Comparison of ENCODE assay signal across 8 cellular contexts in genomic region chr9:136051568-136052432, GRCh38. TPM values are rescaled to one million over a fixed set of nuclear protein-coding genes. Genes with fewer than 3 reads are reported as not detected.
DNase-seq lines count a peak whose midpoint lies in the region; ATAC-seq and TF ChIP-seq lines count a peak whose summit lies in the region.

No MANE protein-coding gene starts in this region.

- H3K27ac ChIP-seq in RWPE2 (ENCODE audit: poor library complexity, severe bottlenecking) = peak overlapping the region; percentile 95
- no peak overlapping the region for H3K27ac ChIP-seq in duodenal mucosa (ENCODE audit: low read depth, low read length)

- no peak for TF ChIP-seq CTCF in RWPE2 (IDR thresholded peaks at IDR 0.05; ENCODE audit: poor library complexity, severe bottlenecking)

- peak; percentile 96 for DNase-seq in Caki2 (ENCODE audit: low read depth)
- peak; percentile 93 for DNase-seq in HuH-7.5 (ENCODE audit: low spot score)
- DNase-seq in RWPE2 (ENCODE audit: low spot score) = peak; percentile 90
- peak; percentile 96 for DNase-seq in left kidney (ENCODE audit: low read depth, low spot score)
- DNase-seq in smooth muscle cell of the brain vasculature (ENCODE audit: low read depth, low spot score) = peak; percentile 20

- in situ Hi-C loops in Caki2 (cut with HindIII; ENCODE audit: low pct_unique_long_range_greater_than_20kb, low sequenced_read_pairs) = no loop called here

- peaks cover 18% of the 10 kb centered on the region for H3K4me1 ChIP-seq in RWPE2 (ENCODE audit: insufficient read depth, poor library complexity, severe bottlenecking)
- peaks cover 20 to 27% of the 10 kb centered on the region in 2 donors for H3K4me1 ChIP-seq in duodenal mucosa (ENCODE audit: control insufficient read depth in 1 of 2, insufficient read depth in 2 of 2, low read length in 2 of 2)

- H3K27me3 ChIP-seq in RWPE2 (ENCODE audit: insufficient read depth, poor library complexity, severe bottlenecking) (no peaks in the 10 kb centered on the region), duodenal mucosa (ENCODE audit: control insufficient read depth in 1 of 2, insufficient read depth in 2 of 2, low read length in 2 of 2) (no peaks in the 10 kb centered on the region)

- H3K4me3 ChIP-seq in RWPE2 (ENCODE audit: severe bottlenecking) (peak overlapping the region; percentile 35), duodenal mucosa (ENCODE audit: low read depth in 1 of 2, low read length in 2 of 2) (peak overlapping the region; percentile 34 to 52)

- H3K36me3 ChIP-seq in RWPE2 (ENCODE audit: low read depth) = no peaks in the 10 kb centered on the region; the same call in 1 of the 2 replicates
- peaks cover 11 to 20% of the 10 kb centered on the region in 2 donors for H3K36me3 ChIP-seq in duodenal mucosa (ENCODE audit: control insufficient read depth in 1 of 2, insufficient read depth in 2 of 2, low read length in 2 of 2)

- peak; percentile 83 for ATAC-seq in RWPE2 (ENCODE audit: low read depth)
- ATAC-seq in HG03378 (IDR thresholded peaks at IDR 0.05; ENCODE audit: unreplicated experiment) = no peak
- no peak for ATAC-seq in GM18867 (IDR thresholded peaks at IDR 0.05; ENCODE audit: unreplicated experiment)

- H3K9me3 ChIP-seq in RWPE2 (ENCODE audit: severe bottlenecking) (no peaks in the 10 kb centered on the region), duodenal mucosa (ENCODE audit: control insufficient read depth in 1 of 2, low read length in 2 of 2) (no peaks in the 10 kb centered on the region)

- H3K9ac ChIP-seq in duodenal mucosa (ENCODE audit: low read depth in 1 of 2, low read length in 2 of 2) = no peak overlapping the region

RNA-seq across cellular contexts. Expression of gene NACC2, which starts 43.3 kb away (rescaled TPM):
- 20.2 and 22.7 TPM in 2 replicates for total RNA-seq in Caki2 (2014; rRNA removed; shearing (Covaris generic); ENCODE audit: low replicate concordance)

Comparison
In these comparisons a context has a peak if more than half of its experiments do, and no peak if none do; other contexts are left out.
1. DNase-seq: peak in every context shown above with its lines; median percentile 96 in Caki2; 96 in left kidney; 93 in HuH-7.5; 90 in RWPE2; 20 in smooth muscle cell of the brain vasculature.